In the genomic region with DNA sequence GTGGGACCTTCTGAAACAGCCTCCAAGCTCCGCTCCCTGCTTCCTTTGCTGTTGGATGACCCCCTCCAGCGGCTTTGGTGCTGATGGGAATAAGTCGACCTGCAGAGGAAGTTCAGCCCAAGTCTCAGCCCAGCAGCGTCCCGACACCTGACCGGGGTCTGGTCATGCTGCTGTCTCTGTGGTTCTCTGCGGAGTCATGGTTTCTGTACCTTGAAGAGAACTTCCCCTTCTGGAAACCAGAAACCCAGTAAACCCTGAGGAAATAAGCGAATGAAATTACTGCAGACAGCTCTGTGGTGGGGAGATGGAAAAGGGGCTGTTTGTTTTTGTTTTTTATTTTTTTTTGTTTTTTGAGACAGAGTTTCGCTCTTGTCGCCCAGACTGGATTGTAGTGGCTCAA, we compare ENCODE assay signal across 1 cellular context.
TF ChIP-seq lines count a peak whose summit lies in the region.

No MANE protein-coding gene starts in this region.

TF ChIP-seq in SK-N-SH treated with all-trans-retinoic acid at 6 μM for 48 hours, 23 proteins besides CTCF, POLR2A, EP300 and RAD21 (continued from another document):
- no peak for TF ChIP-seq POU6F1 (CRISPR knock-in tag; IDR thresholded peaks at IDR 0.05; ENCODE audit: borderline replicate concordance, low read depth)
- no peak for TF ChIP-seq CSDC2 (CRISPR knock-in tag; IDR thresholded peaks at IDR 0.05)
- TF ChIP-seq ZNF565 (CRISPR knock-in tag; conservative IDR thresholded peaks at IDR 0.05; ENCODE audit: low read depth), result no peak
- TF ChIP-seq ZFP3 (CRISPR knock-in tag; IDR thresholded peaks at IDR 0.05), result no peak
- TF ChIP-seq ZNF8 (CRISPR knock-in tag; IDR thresholded peaks at IDR 0.05), result no peak
- no peak for TF ChIP-seq ZFP30 (CRISPR knock-in tag; IDR thresholded peaks at IDR 0.05)
